Comparison of ENCODE assay signal across 16 cellular contexts in genomic region chr13:113118328-113119021, GRCh38. TPM values are rescaled to one million over a fixed set of nuclear protein-coding genes. Genes with fewer than 3 reads are reported as not detected.
A peak's percentile ranks its signal among the peaks of the same experiment; 100 is the strongest.
DNase-seq lines count a peak whose midpoint lies in the region; ATAC-seq and TF ChIP-seq lines count a peak whose summit lies in the region.
"Had no signal": no experiment of that assay in that cellular context is flagged by ENCODE, and none has a peak within 500 bp of the region (broad histone marks: within the 10 kb centered on the region; RNA-seq: fewer than 3 reads in every experiment).

No MANE protein-coding gene starts in this region.

- no peak overlapping the region for H2BK5ac ChIP-seq in neuronal stem cell (ENCODE audit: low read length)

- peaks cover 19% of the 10 kb centered on the region for H3K27me3 Mint-ChIP-seq in glutamatergic neuron (ENCODE audit: unreplicated experiment)

- peak overlapping the region; percentile 42 for H2AK5ac ChIP-seq in neuronal stem cell (ENCODE audit: low read depth, low read length)

- H2AFZ ChIP-seq in neuronal stem cell (ENCODE audit: low read length): no peak overlapping the region

- no peak overlapping the region for H3K4ac ChIP-seq in neuronal stem cell (ENCODE audit: low read length)

- H3K4me3 Mint-ChIP-seq in glutamatergic neuron (ENCODE audit: unreplicated experiment): no peak overlapping the region
- H3K4me3 Mint-ChIP-seq: CD8-positive, alpha-beta memory T cell had no signal

- H3K27me3 ChIP-seq in neuronal stem cell (ENCODE audit: control insufficient read depth in 3 of 3, insufficient read depth in 3 of 3, low read depth in 1 of 3, low read length in 3 of 3) (peaks cover 0 to 6% (median 0%) of the 10 kb centered on the region in 3 experiments), tibial artery (peaks cover 0 to 9% of the 10 kb centered on the region in 2 donors)
- H3K27me3 ChIP-seq: BLaER1 had no signal

- peaks cover 6% of the 10 kb centered on the region for H3K9me3 Mint-ChIP-seq in glutamatergic neuron (ENCODE audit: unreplicated experiment)
- H3K9me3 Mint-ChIP-seq: CD8-positive, alpha-beta memory T cell had no signal

- no CpG with 5 or more reads among the region's 42 CpGs for WGBS in neuronal stem cell (ENCODE audit: extremely low coverage in 2 of 2, insufficient read length in 2 of 2, insufficient replicate concordance in 1 of 2), 2 donors

- H3K9ac ChIP-seq in neuronal stem cell (ENCODE audit: low read depth, low read length, poor library complexity): no peak overlapping the region
- H3K9ac ChIP-seq: BLaER1 had no signal

- no peak overlapping the region for H4K8ac ChIP-seq in neuronal stem cell (ENCODE audit: low read depth, low read length)

- H3K4me1 ChIP-seq in neuronal stem cell (ENCODE audit: control insufficient read depth in 2 of 2, insufficient read depth in 1 of 2, low read depth in 1 of 2, low read length in 2 of 2): peaks cover 10% of the 10 kb centered on the region in 2 donors
- peaks cover 0 to 9% (median 1%) of the 10 kb centered on the region in 4 donors for H3K4me1 ChIP-seq in tibial artery

- H3K23ac ChIP-seq in neuronal stem cell (ENCODE audit: low read depth, low read length, poor library complexity): peak overlapping the region; percentile 57

- TF ChIP-seq CTCF in glutamatergic neuron (IDR thresholded peaks at IDR 0.05; ENCODE audit: partially characterized antibody, unreplicated experiment) (no peak), tibial artery (IDR thresholded peaks at IDR 0.05) (no peak)

- H2BK15ac ChIP-seq in neuronal stem cell (ENCODE audit: low read length): peak overlapping the region; percentile 42

- H3K9me3 ChIP-seq in neuronal stem cell (replicated peaks in 1 of 2; ENCODE audit: control insufficient read depth in 2 of 2, insufficient read depth in 1 of 2, low read depth in 1 of 2, low read length in 2 of 2) (peaks cover 0 to 6% of the 10 kb centered on the region in 2 donors), tibial artery (no peaks in the 10 kb centered on the region)
- H3K9me3 ChIP-seq: BLaER1 had no signal

- peaks cover 6% of the 10 kb centered on the region for H3K4me1 Mint-ChIP-seq in glutamatergic neuron (ENCODE audit: low read depth, unreplicated experiment)
- H3K4me1 Mint-ChIP-seq: CD8-positive, alpha-beta memory T cell had no signal

- no peaks in the 10 kb centered on the region for H3K79me1 ChIP-seq in neuronal stem cell (ENCODE audit: low read depth, low read length)

- peak overlapping the region; percentile 43 for H3K14ac ChIP-seq in neuronal stem cell (ENCODE audit: low read length)

- no peak overlapping the region for H3K4me3 ChIP-seq in neuronal stem cell (ENCODE audit: low read length in 2 of 2)
- no peak overlapping the region for H3K4me3 ChIP-seq in tibial artery
- H3K4me3 ChIP-seq: BLaER1, K562 had no signal

- intact Hi-C loops in tibial artery (cut with DNase I; ENCODE audit: low total_unique reads): no loop called here

- no peak overlapping the region for H2BK12ac ChIP-seq in neuronal stem cell (ENCODE audit: low read length)

- H3K36me3 ChIP-seq in neuronal stem cell (replicated peaks in 1 of 2; ENCODE audit: control insufficient read depth in 2 of 2, insufficient read depth in 2 of 2, low read length in 2 of 2): peaks cover 0 to 2% of the 10 kb centered on the region in 2 donors
- no peaks in the 10 kb centered on the region for H3K36me3 ChIP-seq in tibial artery
- H3K36me3 ChIP-seq: BLaER1 had no signal

- H3K27ac Mint-ChIP-seq in glutamatergic neuron (ENCODE audit: unreplicated experiment): no peak overlapping the region

- H3K4me2 ChIP-seq in neuronal stem cell (ENCODE audit: insufficient read depth, low read length, poor library complexity, severe bottlenecking): no peak overlapping the region
- H3K4me2 ChIP-seq: BLaER1 had no signal

- no peak overlapping the region for H2BK120ac ChIP-seq in neuronal stem cell (ENCODE audit: low read depth, low read length)

- H3K27ac ChIP-seq in neuronal stem cell (replicated peaks; ENCODE audit: low read length): no peak overlapping the region
- H3K27ac ChIP-seq in tibial artery: no peak overlapping the region
- H3K27ac ChIP-seq: BLaER1 had no signal

- peak overlapping the region; percentile 13 for H4K91ac ChIP-seq in neuronal stem cell (ENCODE audit: low read depth, low read length, poor library complexity)

- peak; percentile 37 for DNase-seq in activated CD8-positive, alpha-beta memory T cell treated with anti-CD3 and anti-CD28 coated beads, Interleukin-2, amount 50 U/mL, for 48 hours
- no peak for DNase-seq in activated CD8-positive, alpha-beta memory T cell treated with anti-CD3 and anti-CD28 coated beads, Interleukin-2, amount 50 U/mL, for 4 hours
- peak; percentile 10 for DNase-seq in glutamatergic neuron
- DNase-seq in neuronal stem cell (ENCODE audit: low spot score): no peak
- peak; percentile 14 to 51 for DNase-seq in tibial artery
- DNase-seq in NCI-H69 (lab: John Stamatoyannopoulos, UW): no peak
- DNase-seq: 8988T, HCEC 1CT, NCI-H1436, NCI-H2029 treated with DMSO at 0.1 percent for 48 hours, NCI-H510A had no signal

- H3K36me3 Mint-ChIP-seq in glutamatergic neuron (ENCODE audit: unreplicated experiment): peaks cover 3% of the 10 kb centered on the region
- H3K36me3 Mint-ChIP-seq: CD8-positive, alpha-beta memory T cell had no signal

- no peak for ATAC-seq in HG03175 (IDR thresholded peaks at IDR 0.05; ENCODE audit: unreplicated experiment)
- no peak for ATAC-seq in HG03135 (IDR thresholded peaks at IDR 0.05; ENCODE audit: unreplicated experiment)
- ATAC-seq: K562 had no signal

- peak overlapping the region; percentile 22 for H3K18ac ChIP-seq in neuronal stem cell (ENCODE audit: low read length)

RNA-seq across cellular contexts. Expression of gene F10, which starts 4.1 kb away (rescaled TPM):
- total RNA-seq in glutamatergic neuron (ENCODE audit: unreplicated experiment): 0.74 TPM
- polyA plus RNA-seq in neuronal stem cell (2013, experiment 1 of 2): 3.9 TPM
- polyA plus RNA-seq in neuronal stem cell (2013, experiment 2 of 2): 3.2 TPM
- total RNA-seq: CD8-positive, alpha-beta memory T cell had no signal
- polyA plus RNA-seq: CD8-positive, alpha-beta memory T cell had no signal

RNA-seq across cellular contexts. Expression of gene F7, which starts 12.9 kb away (rescaled TPM):
- total RNA-seq in glutamatergic neuron (ENCODE audit: unreplicated experiment): not detected
- polyA plus RNA-seq in neuronal stem cell (2013, experiment 1 of 2): 0.68 TPM
- polyA plus RNA-seq in neuronal stem cell (2013, experiment 2 of 2): 0.62 TPM
- total RNA-seq: K562 had no signal
- polyA plus RNA-seq: K562 had no signal

RNA-seq across cellular contexts. Expression of gene PROZ, which starts 40.0 kb away (rescaled TPM):
- not detected for total RNA-seq in glutamatergic neuron (ENCODE audit: unreplicated experiment)
- 0.13 TPM for polyA plus RNA-seq in neuronal stem cell (2013, experiment 1 of 2)
- 0.06 TPM for polyA plus RNA-seq in neuronal stem cell (2013, experiment 2 of 2)
- total RNA-seq: CD8-positive, alpha-beta memory T cell; K562 had no signal
- polyA plus RNA-seq: CD8-positive, alpha-beta memory T cell; K562 had no signal

Comparison
In these comparisons a context has a peak if more than half of its experiments do, and no peak if none do; other contexts are left out.
1. DNase-seq: peak in activated CD8-positive, alpha-beta memory T cell treated with anti-CD3 and anti-CD28 coated beads, Interleukin-2, amount 50 U/mL, for 48 hours (single experiment), glutamatergic neuron (single experiment) and tibial artery (2 of 2); none in activated CD8-positive, alpha-beta memory T cell treated with anti-CD3 and anti-CD28 coated beads, Interleukin-2, amount 50 U/mL, for 4 hours (single experiment), neuronal stem cell (single experiment) and NCI-H69 (single experiment).